ENCODE assay signal across 24 cellular contexts in genomic region chr1:50564417-50564816, GRCh38.
DNase-seq lines count a peak whose midpoint lies in the region; ATAC-seq, FAIRE-seq and TF ChIP-seq lines count a peak whose summit lies in the region.
"Had no signal": no experiment of that assay in that cellular context is flagged by ENCODE, and none has a peak within 500 bp of the region (broad histone marks: within the 10 kb centered on the region; RNA-seq: fewer than 3 reads in every experiment).

No MANE protein-coding gene starts in this region.

- TF ChIP-seq EP300 in K562 (IDR thresholded peaks at IDR 0.05; ENCODE audit: low read length) = no peak

- H3K4me1 ChIP-seq in IMR-90 (ENCODE audit: control insufficient read depth, insufficient read depth, low read length) (no peaks in the 10 kb centered on the region), K562 (replicated peaks in 1 of 2; ENCODE audit: control insufficient read depth in 2 of 2, insufficient read depth in 2 of 2, low read length in 2 of 2) (no peaks in the 10 kb centered on the region), foreskin keratinocyte (no peaks in the 10 kb centered on the region)
- H3K4me1 ChIP-seq: BE2C, BLaER1 had no signal

- ATAC-seq in IMR-90 (ENCODE audit: low read depth) = no peak
- ATAC-seq in K562 = no peak
- ATAC-seq in foreskin keratinocyte = no peak
- ATAC-seq in HG03521 (IDR thresholded peaks at IDR 0.05; ENCODE audit: unreplicated experiment) = no peak
- ATAC-seq: GM12878 had no signal

- intact Hi-C loops in IMR-90 (cut with micrococcal nuclease) (no loop called here), K562 (cut with micrococcal nuclease) (no loop called here)

- H2AK5ac ChIP-seq in IMR-90 (ENCODE audit: low read depth, low read length) = no peak overlapping the region

- FAIRE-seq in GM12892 (lab: Jason Lieb, UNC) = peak; percentile 33
- peak; percentile 55 for FAIRE-seq in GM19239 (lab: Jason Lieb, UNC)
- FAIRE-seq in K562 (lab: Jason Lieb, UNC) = no peak
- FAIRE-seq: GM12878 had no signal

- H4K20me1 ChIP-seq in IMR-90 (ENCODE audit: insufficient read depth, low read length) (no peaks in the 10 kb centered on the region), K562 (replicated peaks; ENCODE audit: control insufficient read depth, insufficient read depth, low read length) (no peaks in the 10 kb centered on the region)
- H4K20me1 ChIP-seq: BLaER1 had no signal

- H2AFZ ChIP-seq in IMR-90 (replicated peaks; ENCODE audit: low read length, poor library complexity) (no peak overlapping the region), K562 (ENCODE audit: low read depth, low read length) (no peak overlapping the region)

- no peaks in the 10 kb centered on the region for H3K79me2 ChIP-seq in K562 (ENCODE audit: control insufficient read depth, insufficient read depth, low read length)

- H3K27ac ChIP-seq in IMR-90 (ENCODE audit: insufficient read depth, low read length) (no peak overlapping the region), K562 (ENCODE audit: extremely low read depth, low read depth, low read length) (no peak overlapping the region), foreskin keratinocyte (no peak overlapping the region)
- H3K27ac ChIP-seq: BLaER1 had no signal

- H3K9ac ChIP-seq in IMR-90 (ENCODE audit: low read depth, low read length) = no peak overlapping the region
- H3K9ac ChIP-seq in K562 (ENCODE audit: insufficient read depth in 1 of 2, low read depth in 2 of 2, low read length in 2 of 2) = no peak overlapping the region
- H3K9ac ChIP-seq: BLaER1 had no signal

- no peak overlapping the region for H4K91ac ChIP-seq in IMR-90 (ENCODE audit: insufficient read depth, low read depth, low read length)

- H3K4me2 ChIP-seq in IMR-90 (ENCODE audit: low read depth, low read length) = no peak overlapping the region
- H3K4me2 ChIP-seq in K562 (ENCODE audit: insufficient read depth, low read length) = no peak overlapping the region
- H3K4me2 ChIP-seq: BLaER1 had no signal

- H2AK9ac ChIP-seq in IMR-90 (replicated peaks; ENCODE audit: low read depth, low read length, poor library complexity) = no peak overlapping the region

- dilution Hi-C loops in IMR-90 (cut with HindIII; ENCODE audit: low sequenced_read_pairs, unreplicated experiment) = no loop called here

- H3K9me3 ChIP-seq in IMR-90 (ENCODE audit: control insufficient read depth, insufficient read depth, low read length) (no peaks in the 10 kb centered on the region), K562 (replicated peaks; ENCODE audit: control insufficient read depth, insufficient read depth, low read depth, low read length) (no peaks in the 10 kb centered on the region)
- H3K9me3 ChIP-seq: BE2C, BLaER1 had no signal

- H3K9me1 ChIP-seq in IMR-90 (ENCODE audit: insufficient read depth, low read length) (no peaks in the 10 kb centered on the region), K562 (ENCODE audit: control insufficient read depth, insufficient read depth, low read length) (no peaks in the 10 kb centered on the region)

- H4K5ac ChIP-seq in IMR-90 (ENCODE audit: low read depth, low read length) = no peak overlapping the region

- DNase-seq in GM12892 (ENCODE audit: insufficient read length) = no peak
- DNase-seq in GM19239 (ENCODE audit: insufficient read length, low spot score) = no peak
- no peak for DNase-seq in IMR-90
- DNase-seq in K562 (ENCODE audit: extremely low read depth in 1 of 4, low spot score in 3 of 4) = no peak
- DNase-seq in central memory CD4-positive, alpha-beta T cell = no peak
- no peak for DNase-seq in foreskin keratinocyte
- DNase-seq: 8988T; ACHN; BE2C; C1 segment of cervical spinal cord; CD4-positive, alpha-beta memory T cell; CD4-positive, CD25-positive, alpha-beta regulatory T cell; CD8-positive, alpha-beta memory T cell; COR-L47; DMS 273 treated with DMSO at 0.1 percent for 48 hours; DMS153; DMS53; DMS79; DND-41; EL; GDM1 had no signal

- TF ChIP-seq RAD21 in IMR-90 (IDR thresholded peaks at IDR 0.05; ENCODE audit: low read length) (no peak), K562 (CRISPR knock-in tag; conservative IDR thresholded peaks at IDR 0.05 in 1 of 2, IDR thresholded peaks at IDR 0.05 in 1 of 2) (no peak)

- no peak overlapping the region for H2BK5ac ChIP-seq in IMR-90 (ENCODE audit: low read depth, low read length, poor library complexity, severe bottlenecking)

- H3K79me1 ChIP-seq in IMR-90 (ENCODE audit: low read depth in 1 of 2, low read length in 2 of 2) = no peaks in the 10 kb centered on the region

- TF ChIP-seq POLR2A in GM12892 (IDR thresholded peaks at IDR 0.05; ENCODE audit: low read depth, low read length) = no peak
- no peak for TF ChIP-seq POLR2A in IMR-90 (IDR thresholded peaks at IDR 0.05; ENCODE audit: low read depth, low read length)
- TF ChIP-seq POLR2A in K562 (conservative IDR thresholded peaks at IDR 0.05) = no peak

- H3K4ac ChIP-seq in IMR-90 (ENCODE audit: low read depth, low read length) = no peak overlapping the region

- POLR2A ChIA-PET in IMR-90 (lab: Charles Lee; ENCODE audit: unreplicated experiment) (no interaction called here), K562 (lab: Yijun Ruan, JAX) (interaction anchor here (1.4 kb wide), 1 partner anchor 10 kb away, joined by 4 read pairs; no protein-coding TSS in a partner anchor)

- no peak overlapping the region for H2BK20ac ChIP-seq in IMR-90 (ENCODE audit: low read depth, low read length)

- no TSS peak for BruUV-seq in IMR-90 (replicated peaks; lab: Mats Ljungman, UMichigan)
- no TSS peak for BruUV-seq in K562 (replicated peaks; lab: Mats Ljungman, UMichigan)

- no peak overlapping the region for H4K8ac ChIP-seq in IMR-90 (ENCODE audit: low read depth in 2 of 2, low read length in 2 of 2)

- H3K23ac ChIP-seq in IMR-90 (ENCODE audit: low read depth, low read length) = no peak overlapping the region

- CTCF ChIA-PET in IMR-90 (lab: Yijun Ruan, JAX) (interaction anchor here (1.3 kb wide), 1 partner anchor 12 kb away, joined by 3 read pairs; no protein-coding TSS in a partner anchor), K562 (lab: Yijun Ruan, JAX; ENCODE audit: low intra/inter-chr PET ratio) (no interaction called here)

- no peak overlapping the region for H2BK120ac ChIP-seq in IMR-90 (ENCODE audit: low read depth, low read length)

- in situ Hi-C loops in IMR-90 (cut with MboI; ENCODE audit: low sequenced_read_pairs) (no loop called here), K562 (cut with MboI) (no loop called here)

- H3K18ac ChIP-seq in IMR-90 (ENCODE audit: low read depth, low read length) = no peak overlapping the region

- no CpG with 5 or more reads among the region's 1 CpG for WGBS in IMR-90 (ENCODE audit: extremely low coverage in 2 of 2, insufficient read length in 1 of 2), 2 experiments
- WGBS in K562 (ENCODE audit: insufficient coverage, low coverage, missing lambda C conversion rate) = 100% methylated on average over 1 of the region's 1 CpG

- H3K14ac ChIP-seq in IMR-90 (replicated peaks; ENCODE audit: low read depth, low read length) = no peak overlapping the region

- no peaks in the 10 kb centered on the region for H3K36me3 ChIP-seq in IMR-90 (ENCODE audit: control insufficient read depth, insufficient read depth, low read length)
- peaks cover 83% of the 10 kb centered on the region for H3K36me3 ChIP-seq in K562 (ENCODE audit: control insufficient read depth, insufficient read depth, low read length)
- H3K36me3 ChIP-seq: BE2C had no signal

- H3K56ac ChIP-seq in IMR-90 (ENCODE audit: extremely low read depth, insufficient read depth, low read length) = no peak overlapping the region

- H3K4me3 ChIP-seq in IMR-90 (ENCODE audit: insufficient read depth, low read depth, low read length) = no peak overlapping the region
- H3K4me3 ChIP-seq in K562 = no peak overlapping the region
- H3K4me3 ChIP-seq: BLaER1, GM12878 had no signal

- no peak overlapping the region for H2BK15ac ChIP-seq in IMR-90 (ENCODE audit: low read depth, low read length)

- H3K27me3 ChIP-seq in IMR-90 (ENCODE audit: control insufficient read depth, insufficient read depth, low read length) (no peaks in the 10 kb centered on the region), K562 (ENCODE audit: control insufficient read depth in 2 of 2, insufficient read depth in 2 of 2, low read length in 2 of 2) (no peaks in the 10 kb centered on the region), foreskin keratinocyte (no peaks in the 10 kb centered on the region)
- H3K27me3 ChIP-seq: BE2C, BLaER1 had no signal

- TF ChIP-seq CTCF in IMR-90 (conservative IDR thresholded peaks at IDR 0.05; ENCODE audit: low read depth, low read length) = no peak
- no peak for TF ChIP-seq CTCF in K562 (IDR thresholded peaks at IDR 0.05 in 2 of 3, conservative IDR thresholded peaks at IDR 0.05 in 1 of 3; ENCODE audit: insufficient read depth in 2 of 3, low read depth in 1 of 3, low read length in 3 of 3)
- no peak for TF ChIP-seq CTCF in foreskin keratinocyte (conservative IDR thresholded peaks at IDR 0.05)

TF ChIP-seq in IMR-90, 13 proteins besides CTCF, POLR2A, EP300 and RAD21:
- TF ChIP-seq CHD1 (IDR thresholded peaks at IDR 0.05; ENCODE audit: low read depth, low read length) = no peak
- peak; percentile 47; the same call in 1 of the 2 replicates for TF ChIP-seq CEBPB (IDR thresholded peaks at IDR 0.05; ENCODE audit: low read depth, low read length)

TF ChIP-seq in K562, 482 proteins besides CTCF, POLR2A, EP300 and RAD21:
- TF ChIP-seq GATA2 (CRISPR knock-in tag; IDR thresholded peaks at IDR 0.05) (no peak), CEBPB (tag; IDR thresholded peaks at IDR 0.05) (peak; percentile 60; the same call in 1 of the 2 replicates), CEBPG (CRISPR knock-in tag; IDR thresholded peaks at IDR 0.05) (no peak), CEBPG (tag; conservative IDR thresholded peaks at IDR 0.05 in 1 of 2, IDR thresholded peaks at IDR 0.05 in 1 of 2) (peak; percentile 56 to 59), PURB (CRISPR knock-in tag; IDR thresholded peaks at IDR 0.05; ENCODE audit: low read depth) (no peak), HOXB6 (CRISPR knock-in tag; IDR thresholded peaks at IDR 0.05; ENCODE audit: borderline replicate concordance) (no peak), ZNF184 (CRISPR knock-in tag; IDR thresholded peaks at IDR 0.05) (no peak), ATF3 (IDR thresholded peaks at IDR 0.05) (peak; percentile 61), ATF3 (CRISPR knock-in tag; conservative IDR thresholded peaks at IDR 0.05) (no peak), ZNF212 (CRISPR knock-in tag; IDR thresholded peaks at IDR 0.05) (no peak)
